11 cellular contexts compared by ENCODE assay signal in genomic region chr5:160959804-160960203, GRCh38.
A peak's percentile ranks its signal among the peaks of the same experiment; 100 is the strongest.
DNase-seq lines count a peak whose midpoint lies in the region; ATAC-seq and TF ChIP-seq lines count a peak whose summit lies in the region.
"Had no signal": no experiment of that assay in that cellular context is flagged by ENCODE, and none has a peak within 500 bp of the region (broad histone marks: within the 10 kb centered on the region; RNA-seq: fewer than 3 reads in every experiment).

No MANE protein-coding gene starts in this region.

- ATAC-seq in GM21367 (IDR thresholded peaks at IDR 0.05; ENCODE audit: unreplicated experiment), result peak; percentile 33
- ATAC-seq in HG03571 (IDR thresholded peaks at IDR 0.05; ENCODE audit: unreplicated experiment), result peak; percentile 40
- ATAC-seq in HG02623 (IDR thresholded peaks at IDR 0.05; ENCODE audit: unreplicated experiment), result no peak
- ATAC-seq in GM18909 (IDR thresholded peaks at IDR 0.05; ENCODE audit: poor library complexity, unreplicated experiment), result no peak

- no peaks in the 10 kb centered on the region for H3K4me1 ChIP-seq in ovary (ENCODE audit: insufficient read depth)

- intact Hi-C loops in ovary (cut with DNase I), result no loop called here

- no peaks in the 10 kb centered on the region for H3K9me3 ChIP-seq in ovary

- DNase-seq in DMS79 treated with DMSO at 0.1 percent for 48 hours (lab: John Stamatoyannopoulos, UW) (peak; percentile 29), epithelial cell of proximal tubule (ENCODE audit: low read depth) (peak; percentile 82), NCI-H524 treated with DMSO at 0.1 percent for 48 hours (lab: John Stamatoyannopoulos, UW) (no peak), ovary (no peak)
- DNase-seq: AML-193, amygdala, SHP77 treated with DMSO at 0.1 percent for 48 hours had no signal

- TF ChIP-seq EP300 in ovary (IDR thresholded peaks at IDR 0.05), result no peak

- no peak overlapping the region for H3K4me3 ChIP-seq in epithelial cell of proximal tubule (ENCODE audit: low read depth, low read length)
- no peak overlapping the region for H3K4me3 ChIP-seq in ovary

- no peak for TF ChIP-seq CTCF in epithelial cell of proximal tubule (conservative IDR thresholded peaks at IDR 0.05; ENCODE audit: low read depth, low read length)
- TF ChIP-seq CTCF in ovary (IDR thresholded peaks at IDR 0.05), result no peak

- no peaks in the 10 kb centered on the region for H3K27me3 ChIP-seq in ovary

- WGBS in ovary, 3 donors, result 56 to 70% (median 62%) methylated on average over 2 of the region's 2 CpGs

- no peak overlapping the region for H3K27ac ChIP-seq in ovary

- H3K36me3 ChIP-seq in ovary, result no peaks in the 10 kb centered on the region

- no peak for TF ChIP-seq POLR2A in ovary (IDR thresholded peaks at IDR 0.05)

Comparison
In these comparisons a context has a peak if more than half of its experiments do, and no peak if none do; other contexts are left out.
1. DNase-seq: peak in DMS79 treated with DMSO at 0.1 percent for 48 hours (single experiment) and epithelial cell of proximal tubule (single experiment); none in NCI-H524 treated with DMSO at 0.1 percent for 48 hours (single experiment) and ovary (0 of 5).
2. ATAC-seq: peak in GM21367 (single experiment) and HG03571 (single experiment); none in HG02623 (single experiment) and GM18909 (single experiment).